Comparison of ENCODE assay signal across 11 cellular contexts in the genomic region with DNA sequence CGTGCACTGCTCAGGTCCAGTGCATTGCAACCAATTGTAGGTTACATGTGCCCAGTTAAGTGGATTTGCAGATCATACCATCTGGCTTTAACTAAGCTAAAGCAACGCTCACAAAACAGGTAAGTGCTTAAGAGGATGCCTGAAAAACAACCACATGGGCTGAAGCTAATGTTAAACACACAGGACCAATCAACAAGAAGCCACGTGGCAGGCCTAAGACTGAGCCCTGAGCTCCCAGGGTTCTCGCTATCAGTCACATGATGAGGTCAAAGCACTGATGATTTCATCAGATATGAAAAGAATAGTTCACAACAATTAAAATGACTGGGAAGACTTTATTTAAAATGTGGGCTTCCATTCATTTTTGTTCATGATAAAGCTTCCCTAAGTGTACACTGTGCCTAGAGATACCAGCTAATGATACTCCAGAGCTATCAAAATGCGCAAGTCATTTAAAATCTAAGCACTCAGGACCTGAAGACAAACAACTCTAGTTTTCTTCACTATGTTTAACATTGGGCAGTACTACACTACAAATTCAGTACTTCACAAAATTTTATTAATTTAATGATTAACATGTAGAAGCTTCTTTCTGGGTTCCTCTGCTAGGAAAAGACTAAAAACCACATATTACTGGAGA.
DNase-seq lines count a peak whose midpoint lies in the region; ATAC-seq and TF ChIP-seq lines count a peak whose summit lies in the region.
"Had no signal": no experiment of that assay in that cellular context is flagged by ENCODE, and none has a peak within 500 bp of the region (broad histone marks: within the 10 kb centered on the region; RNA-seq: fewer than 3 reads in every experiment).

No MANE protein-coding gene starts in this region.

- TF ChIP-seq RAD21 in SK-N-SH (IDR thresholded peaks at IDR 0.05; ENCODE audit: low read length), result no peak

- H3K9me3 ChIP-seq in SK-N-SH (no peaks in the 10 kb centered on the region), SJSA1 (replicated peaks) (no peaks in the 10 kb centered on the region), smooth muscle cell (replicated peaks; ENCODE audit: low read depth) (no peaks in the 10 kb centered on the region)

- H3K27ac ChIP-seq in SK-N-SH (ENCODE audit: low read depth in 2 of 2, low read length in 1 of 2) (peak overlapping the region; percentile 76 to 80), SJSA1 (peak overlapping the region; percentile 77), smooth muscle cell (ENCODE audit: low read depth) (peak overlapping the region; percentile 53)

- ATAC-seq in SK-N-SH treated with all-trans-retinoic acid at 6 μM for 48 hours (no peak), HG02610 (IDR thresholded peaks at IDR 0.05; ENCODE audit: unreplicated experiment) (no peak), GM18517 (IDR thresholded peaks at IDR 0.05; ENCODE audit: unreplicated experiment) (no peak)
- ATAC-seq in effector memory CD8-positive, alpha-beta T cell (replicated peaks), result peak; percentile 39
- ATAC-seq: esophagus mucosa had no signal

- POLR2A ChIA-PET in SK-N-SH (lab: Yijun Ruan, JAX), result no interaction called here

- DNase-seq in SK-N-SH (no peak), SJSA1 (ENCODE audit: low read depth in 1 of 2, low spot score in 2 of 2) (no peak), smooth muscle cell (lab: John Stamatoyannopoulos, UW; ENCODE audit: unreplicated experiment) (no peak), GM03348 (ENCODE audit: low spot score) (no peak)
- no peak for DNase-seq in effector memory CD8-positive, alpha-beta T cell
- DNase-seq: NCI-H1105 treated with DMSO at 0.1 percent for 48 hours, RPMI8226 had no signal

- 89% methylated on average over 5 of the region's 5 CpGs for WGBS in SK-N-SH (ENCODE audit: low lambda C conversion rate)
- WGBS in smooth muscle cell (ENCODE audit: low lambda C conversion rate), result 86% methylated on average over 5 of the region's 5 CpGs

- H3K4me3 ChIP-seq in SK-N-SH (ENCODE audit: low read depth in 2 of 2, low read length in 1 of 2) (peak overlapping the region in 1 of 2 experiments; percentile 12; a peak in 1 of 4 replicates), SJSA1 (no peak overlapping the region), smooth muscle cell (no peak overlapping the region)

- peaks cover 28 to 67% of the 10 kb centered on the region in 2 experiments for H3K4me1 ChIP-seq in SK-N-SH (ENCODE audit: control insufficient read depth in 1 of 2, insufficient read depth in 2 of 2, low read depth in 1 of 2, low read length in 1 of 2)
- H3K4me1 ChIP-seq in SJSA1 (replicated peaks), result peaks cover 87% of the 10 kb centered on the region
- H3K4me1 ChIP-seq in smooth muscle cell (ENCODE audit: low read depth), result peaks cover 35% of the 10 kb centered on the region

- H3K4me2 ChIP-seq in SK-N-SH (peak overlapping the region; percentile 55; the same call in 1 of the 2 replicates), smooth muscle cell (peak overlapping the region; percentile 52)

- H3K4me3 Mint-ChIP-seq in effector memory CD8-positive, alpha-beta T cell, result peak overlapping the region; percentile 68 to 75

- H3K27me3 Mint-ChIP-seq in effector memory CD8-positive, alpha-beta T cell, result no peaks in the 10 kb centered on the region

- peaks cover 65 to 91% of the 10 kb centered on the region in 2 donors for H3K4me1 Mint-ChIP-seq in effector memory CD8-positive, alpha-beta T cell (ENCODE audit: low read depth in 2 of 2)

- peak overlapping the region; percentile 97 to 98 for H3K27ac Mint-ChIP-seq in effector memory CD8-positive, alpha-beta T cell

- H3K79me2 ChIP-seq in SK-N-SH (ENCODE audit: insufficient read depth), result peaks cover 67% of the 10 kb centered on the region
- peaks cover 30% of the 10 kb centered on the region for H3K79me2 ChIP-seq in smooth muscle cell (ENCODE audit: low read depth)

- H4K20me1 ChIP-seq in SK-N-SH (ENCODE audit: insufficient read depth), result peaks cover 3% of the 10 kb centered on the region; the same call in 1 of the 2 replicates
- no peaks in the 10 kb centered on the region for H4K20me1 ChIP-seq in smooth muscle cell (ENCODE audit: low read depth)

- H3F3A ChIP-seq in SK-N-SH (replicated peaks; ENCODE audit: insufficient read depth), result peaks cover 57% of the 10 kb centered on the region
- H3F3A ChIP-seq in smooth muscle cell (ENCODE audit: low read depth), result peaks cover 10% of the 10 kb centered on the region

- CTCF ChIA-PET in SK-N-SH (lab: Yijun Ruan, JAX), result interaction anchor here (1.1 to 1.3 kb wide), 3 partner anchors 9 to 631 kb away, joined by 3 to 4 read pairs (median 3); no protein-coding TSS in a partner anchor

- no peak for TF ChIP-seq EP300 in SK-N-SH (IDR thresholded peaks at IDR 0.05; ENCODE audit: borderline replicate concordance in 1 of 2, low read depth in 1 of 2, low read length in 1 of 2)

- no peaks in the 10 kb centered on the region for H3K9me3 Mint-ChIP-seq in effector memory CD8-positive, alpha-beta T cell

- no peak for TF ChIP-seq CTCF in SK-N-SH (IDR thresholded peaks at IDR 0.05)
- TF ChIP-seq CTCF in smooth muscle cell (IDR thresholded peaks at IDR 0.05; ENCODE audit: borderline replicate concordance, insufficient read depth, poor library complexity, severe bottlenecking), result no peak

- H3K36me3 Mint-ChIP-seq in effector memory CD8-positive, alpha-beta T cell (ENCODE audit: insufficient read depth), result peaks cover 4% of the 10 kb centered on the region

- H3K36me3 ChIP-seq in SK-N-SH (replicated peaks in 1 of 2; ENCODE audit: control insufficient read depth in 1 of 2, insufficient read depth in 2 of 2, low read length in 1 of 2) (no peaks in the 10 kb centered on the region), SJSA1 (no peaks in the 10 kb centered on the region), smooth muscle cell (ENCODE audit: low read depth) (no peaks in the 10 kb centered on the region)

- H2AFZ ChIP-seq in SK-N-SH (ENCODE audit: low read depth) (no peak overlapping the region), smooth muscle cell (ENCODE audit: low read depth) (no peak overlapping the region)

- no peaks in the 10 kb centered on the region for H3K27me3 ChIP-seq in SK-N-SH (ENCODE audit: insufficient read depth)
- H3K27me3 ChIP-seq in SJSA1 (replicated peaks), result no peaks in the 10 kb centered on the region
- H3K27me3 ChIP-seq in smooth muscle cell (ENCODE audit: low read depth), result no peaks in the 10 kb centered on the region

- H3K9ac ChIP-seq in SK-N-SH, result peak overlapping the region; percentile 6; the same call in 1 of the 2 replicates
- no peak overlapping the region for H3K9ac ChIP-seq in smooth muscle cell (ENCODE audit: low read depth)

- no peaks in the 10 kb centered on the region for H3K9me2 ChIP-seq in SK-N-SH

TF ChIP-seq in SK-N-SH, 30 proteins besides CTCF, POLR2A, EP300 and RAD21 (continues in another document):
- TF ChIP-seq CHD2 (IDR thresholded peaks at IDR 0.05; ENCODE audit: low read length, partially characterized antibody) (no peak), TCF12 (IDR thresholded peaks at IDR 0.05) (no peak), MEF2A (IDR thresholded peaks at IDR 0.05; ENCODE audit: borderline replicate concordance, low read depth) (no peak), RXRA (IDR thresholded peaks at IDR 0.05; ENCODE audit: borderline replicate concordance, low read depth) (no peak), EZH2phosphoT487 (IDR thresholded peaks at IDR 0.05; ENCODE audit: borderline replicate concordance, low read depth) (no peak), SMC3 (IDR thresholded peaks at IDR 0.05; ENCODE audit: low read depth, low read length) (no peak), SIN3A (IDR thresholded peaks at IDR 0.05; ENCODE audit: borderline replicate concordance, low read depth, low read length) (no peak), POLR2AphosphoS5 (IDR thresholded peaks at IDR 0.05; ENCODE audit: low read depth, low read length) (no peak)
- TF ChIP-seq, protein P1, sequence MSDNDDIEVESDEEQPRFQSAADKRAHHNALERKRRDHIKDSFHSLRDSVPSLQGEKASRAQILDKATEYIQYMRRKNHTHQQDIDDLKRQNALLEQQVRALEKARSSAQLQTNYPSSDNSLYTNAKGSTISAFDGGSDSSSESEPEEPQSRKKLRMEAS (IDR thresholded peaks at IDR 0.05; ENCODE audit: low read depth), result no peak
- TF ChIP-seq, protein P2, sequence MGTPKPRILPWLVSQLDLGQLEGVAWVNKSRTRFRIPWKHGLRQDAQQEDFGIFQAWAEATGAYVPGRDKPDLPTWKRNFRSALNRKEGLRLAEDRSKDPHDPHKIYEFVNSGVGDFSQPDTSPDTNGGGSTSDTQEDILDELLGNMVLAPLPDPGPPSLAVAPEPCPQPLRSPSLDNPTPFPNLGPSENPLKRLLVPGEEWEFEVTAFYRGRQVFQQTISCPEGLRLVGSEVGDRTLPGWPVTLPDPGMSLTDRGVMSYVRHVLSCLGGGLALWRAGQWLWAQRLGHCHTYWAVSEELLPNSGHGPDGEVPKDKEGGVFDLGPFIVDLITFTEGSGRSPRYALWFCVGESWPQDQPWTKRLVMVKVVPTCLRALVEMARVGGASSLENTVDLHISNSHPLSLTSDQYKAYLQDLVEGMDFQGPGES (IDR thresholded peaks at IDR 0.05; ENCODE audit: low read depth, low read length), result no peak

TF ChIP-seq in SK-N-SH treated with all-trans-retinoic acid at 6 μM for 48 hours, 23 proteins besides CTCF, POLR2A, EP300 and RAD21 (continues in another document):
- TF ChIP-seq ZNF565 (CRISPR knock-in tag; conservative IDR thresholded peaks at IDR 0.05; ENCODE audit: low read depth) (no peak), ZFP30 (CRISPR knock-in tag; IDR thresholded peaks at IDR 0.05) (no peak), SNAI2 (CRISPR knock-in tag; IDR thresholded peaks at IDR 0.05) (no peak), OSR1 (CRISPR knock-in tag; IDR thresholded peaks at IDR 0.05) (no peak), TCF4 (CRISPR knock-in tag; IDR thresholded peaks at IDR 0.05; ENCODE audit: borderline replicate concordance) (no peak), CSDC2 (CRISPR knock-in tag; IDR thresholded peaks at IDR 0.05) (no peak)
- TF ChIP-seq, protein P3, sequence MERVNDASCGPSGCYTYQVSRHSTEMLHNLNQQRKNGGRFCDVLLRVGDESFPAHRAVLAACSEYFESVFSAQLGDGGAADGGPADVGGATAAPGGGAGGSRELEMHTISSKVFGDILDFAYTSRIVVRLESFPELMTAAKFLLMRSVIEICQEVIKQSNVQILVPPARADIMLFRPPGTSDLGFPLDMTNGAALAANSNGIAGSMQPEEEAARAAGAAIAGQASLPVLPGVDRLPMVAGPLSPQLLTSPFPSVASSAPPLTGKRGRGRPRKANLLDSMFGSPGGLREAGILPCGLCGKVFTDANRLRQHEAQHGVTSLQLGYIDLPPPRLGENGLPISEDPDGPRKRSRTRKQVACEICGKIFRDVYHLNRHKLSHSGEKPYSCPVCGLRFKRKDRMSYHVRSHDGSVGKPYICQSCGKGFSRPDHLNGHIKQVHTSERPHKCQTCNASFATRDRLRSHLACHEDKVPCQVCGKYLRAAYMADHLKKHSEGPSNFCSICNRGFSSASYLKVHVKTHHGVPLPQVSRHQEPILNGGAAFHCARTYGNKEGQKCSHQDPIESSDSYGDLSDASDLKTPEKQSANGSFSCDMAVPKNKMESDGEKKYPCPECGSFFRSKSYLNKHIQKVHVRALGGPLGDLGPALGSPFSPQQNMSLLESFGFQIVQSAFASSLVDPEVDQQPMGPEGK (CRISPR knock-in tag; IDR thresholded peaks at IDR 0.05; ENCODE audit: borderline replicate concordance), result no peak
